ENCODE assay signal across 19 cellular contexts in genomic region chr2:70842401-70842800, GRCh38. TPM values are rescaled to one million over a fixed set of nuclear protein-coding genes. Genes with fewer than 3 reads are reported as not detected.
DNase-seq lines count a peak whose midpoint lies in the region; ATAC-seq, FAIRE-seq and TF ChIP-seq lines count a peak whose summit lies in the region.
"Had no signal": no experiment of that assay in that cellular context is flagged by ENCODE, and none has a peak within 500 bp of the region (broad histone marks: within the 10 kb centered on the region; RNA-seq: fewer than 3 reads in every experiment).

No MANE protein-coding gene starts in this region.

- no peaks in the 10 kb centered on the region for H3K79me2 ChIP-seq in HepG2 (ENCODE audit: insufficient read depth, low read length)
- H3K79me2 ChIP-seq in neural progenitor cell (ENCODE audit: low read depth): no peaks in the 10 kb centered on the region

- TF ChIP-seq RAD21 in HepG2 (CRISPR knock-in tag; IDR thresholded peaks at IDR 0.05): no peak

- TF ChIP-seq EP300 in HepG2 (IDR thresholded peaks at IDR 0.05; ENCODE audit: low read depth in 2 of 2, low read length in 2 of 2) (no peak), HepG2 (CRISPR knock-in tag; IDR thresholded peaks at IDR 0.05; ENCODE audit: borderline replicate concordance) (no peak), esophagus muscularis mucosa (IDR thresholded peaks at IDR 0.05) (no peak)

- H3K27ac Mint-ChIP-seq in neural progenitor cell (no peak overlapping the region), immature natural killer cell (no peak overlapping the region)
- H3K27ac Mint-ChIP-seq: CD4-positive, CD25-positive, alpha-beta regulatory T cell; IgD-negative memory B cell had no signal

- in situ Hi-C loops in HepG2 (cut with HindIII; ENCODE audit: extremely low pct_ligation_motif_present, low pct_unique_long_range_greater_than_20kb): no loop called here

- peaks cover 9% of the 10 kb centered on the region for H3K9me3 Mint-ChIP-seq in neural progenitor cell
- H3K9me3 Mint-ChIP-seq in immature natural killer cell: no peaks in the 10 kb centered on the region

- 31% methylated on average over 7 of the region's 7 CpGs for WGBS in HepG2 (ENCODE audit: low lambda C conversion rate)
- 70% methylated on average over 2 of the region's 7 CpGs for WGBS in right lobe of liver (ENCODE audit: insufficient coverage, low coverage, low lambda C conversion rate, missing lambda C conversion rate)
- 85% methylated on average over 5 of the region's 7 CpGs for WGBS in esophagus muscularis mucosa

- no peak for FAIRE-seq in HepG2 (lab: Jason Lieb, UNC)
- FAIRE-seq: GM12878, GM18507 had no signal

- H3K9ac ChIP-seq in HepG2 (ENCODE audit: insufficient read depth, low read depth, low read length): no peak overlapping the region
- H3K9ac ChIP-seq in neural progenitor cell: no peak overlapping the region
- H3K9ac ChIP-seq: BLaER1 treated with 17β-estradiol and CSF1 and Interleukin-3, amounts not matched to agents 10 nM and 100 nM had no signal

- H3K36me3 ChIP-seq in HepG2 (replicated peaks in 1 of 2; ENCODE audit: control insufficient read depth in 1 of 2, insufficient read depth in 2 of 2, low read length in 2 of 2) (no peaks in the 10 kb centered on the region), right lobe of liver (no peaks in the 10 kb centered on the region), esophagus muscularis mucosa (no peaks in the 10 kb centered on the region), neural progenitor cell (no peaks in the 10 kb centered on the region)
- H3K36me3 ChIP-seq: BLaER1 treated with 17β-estradiol and CSF1 and Interleukin-3, amounts not matched to agents 10 nM and 100 nM had no signal

- no TSS peak for BruUV-seq in HepG2 (replicated peaks; lab: Mats Ljungman, UMichigan)

- H3K4me2 ChIP-seq in HepG2 (ENCODE audit: low read depth, low read length) (peak overlapping the region; percentile 52; the same call in 1 of the 2 replicates), neural progenitor cell (no peak overlapping the region)
- H3K4me2 ChIP-seq: BLaER1 treated with 17β-estradiol and CSF1 and Interleukin-3, amounts not matched to agents 10 nM and 100 nM had no signal

- H3K4me1 ChIP-seq in HepG2 (ENCODE audit: insufficient read depth, low read length) (peaks cover 8% of the 10 kb centered on the region; the same call in 1 of the 2 replicates), right lobe of liver (no peaks in the 10 kb centered on the region), esophagus muscularis mucosa (no peaks in the 10 kb centered on the region), neural progenitor cell (no peaks in the 10 kb centered on the region)

- H3K36me3 Mint-ChIP-seq in neural progenitor cell (no peaks in the 10 kb centered on the region), immature natural killer cell (peaks cover 0 to 4% (median 0%) of the 10 kb centered on the region in 3 donors)
- H3K36me3 Mint-ChIP-seq: CD4-positive, CD25-positive, alpha-beta regulatory T cell had no signal

- ATAC-seq in HepG2: no peak; the same call in 2 of the 3 replicates
- ATAC-seq in right lobe of liver: no peak
- ATAC-seq in GM21619 (IDR thresholded peaks at IDR 0.05; ENCODE audit: unreplicated experiment): no peak
- ATAC-seq in HG03095 (IDR thresholded peaks at IDR 0.05; ENCODE audit: unreplicated experiment): no peak
- ATAC-seq: GM12878 had no signal

- H3K4me3 ChIP-seq in HepG2 (replicated peaks in 1 of 3; ENCODE audit: insufficient read depth in 1 of 3, low read depth in 2 of 3, low read length in 3 of 3) (peak overlapping the region in 1 of 3 experiments; percentile 20; a peak in 1 of 6 replicates), right lobe of liver (no peak overlapping the region), esophagus muscularis mucosa (no peak overlapping the region), neural progenitor cell (no peak overlapping the region)
- H3K4me3 ChIP-seq: BLaER1 treated with 17β-estradiol and CSF1 and Interleukin-3, amounts not matched to agents 10 nM and 100 nM; GM12878 had no signal

- H3K27ac ChIP-seq in HepG2 (ENCODE audit: extremely low read length, insufficient read depth, low read length): no peak overlapping the region
- H3K27ac ChIP-seq in right lobe of liver: no peak overlapping the region
- H3K27ac ChIP-seq in esophagus muscularis mucosa (replicated peaks in 1 of 4): no peak overlapping the region
- H3K27ac ChIP-seq in neural progenitor cell: no peak overlapping the region
- H3K27ac ChIP-seq: BLaER1 treated with 17β-estradiol and CSF1 and Interleukin-3, amounts not matched to agents 10 nM and 100 nM had no signal

- no peaks in the 10 kb centered on the region for H3F3A ChIP-seq in neural progenitor cell (ENCODE audit: low read depth)

- H2AFZ ChIP-seq in HepG2 (ENCODE audit: low read length) (no peak overlapping the region), neural progenitor cell (replicated peaks) (peak overlapping the region; percentile 76)

- H4K20me1 ChIP-seq in HepG2 (ENCODE audit: insufficient read depth, low read length): no peaks in the 10 kb centered on the region
- no peaks in the 10 kb centered on the region for H4K20me1 ChIP-seq in neural progenitor cell (ENCODE audit: low read depth)
- H4K20me1 ChIP-seq: BLaER1 treated with 17β-estradiol and CSF1 and Interleukin-3, amounts not matched to agents 10 nM and 100 nM had no signal

- TF ChIP-seq CTCF in HepG2 (CRISPR knock-in tag; IDR thresholded peaks at IDR 0.05): no peak
- TF ChIP-seq CTCF in right lobe of liver (IDR thresholded peaks at IDR 0.05): no peak
- no peak for TF ChIP-seq CTCF in esophagus muscularis mucosa (IDR thresholded peaks at IDR 0.05)
- TF ChIP-seq CTCF in neural progenitor cell (IDR thresholded peaks at IDR 0.05): no peak

- CTCF ChIA-PET in HepG2 (lab: Yijun Ruan, JAX; ENCODE audit: low intra/inter-chr PET ratio, low total read pairs): no interaction called here

- H3K27me3 Mint-ChIP-seq in neural progenitor cell (ENCODE audit: insufficient read depth, low read depth) (peaks cover 5% of the 10 kb centered on the region), immature natural killer cell (ENCODE audit: low read depth in 3 of 3) (peaks cover 1 to 10% (median 2%) of the 10 kb centered on the region in 3 donors)

- H3K4me1 Mint-ChIP-seq in neural progenitor cell (no peaks in the 10 kb centered on the region), immature natural killer cell (peaks cover 15 to 17% of the 10 kb centered on the region in 2 donors)
- H3K4me1 Mint-ChIP-seq: IgD-negative memory B cell had no signal

- intact Hi-C loops in HepG2 (cut with micrococcal nuclease; ENCODE audit: unreplicated experiment) (no loop called here), right lobe of liver (cut with DNase I) (no loop called here), esophagus muscularis mucosa (cut with DNase I) (no loop called here)

- POLR2A ChIA-PET in HepG2 (lab: Yijun Ruan, JAX): interaction anchor here (0.8 kb wide), 1 partner anchor 549 kb away, joined by 3 read pairs; the partner anchor contains the start of gene SNRPG

- H3K4me3 Mint-ChIP-seq in neural progenitor cell (no peak overlapping the region), immature natural killer cell (no peak overlapping the region)
- H3K4me3 Mint-ChIP-seq: CD4-positive, CD25-positive, alpha-beta regulatory T cell; IgD-negative memory B cell had no signal

- no peak for TF ChIP-seq POLR2A in HepG2 (IDR thresholded peaks at IDR 0.05; ENCODE audit: insufficient read depth in 1 of 2, low read depth in 2 of 2, low read length in 2 of 2)
- no peak for TF ChIP-seq POLR2A in right lobe of liver (IDR thresholded peaks at IDR 0.05)
- no peak for TF ChIP-seq POLR2A in esophagus muscularis mucosa (IDR thresholded peaks at IDR 0.05; ENCODE audit: low read depth)

- H3K27me3 ChIP-seq in HepG2 (ENCODE audit: control insufficient read depth in 1 of 2, insufficient read depth in 2 of 2, low read length in 2 of 2) (peaks cover 0 to 11% of the 10 kb centered on the region in 2 experiments; a peak in 1 of 5 replicates), right lobe of liver (no peaks in the 10 kb centered on the region), esophagus muscularis mucosa (peaks cover 0 to 17% (median 3%) of the 10 kb centered on the region in 4 donors), neural progenitor cell (peaks cover 9% of the 10 kb centered on the region)
- H3K27me3 ChIP-seq: BLaER1 treated with 17β-estradiol and CSF1 and Interleukin-3, amounts not matched to agents 10 nM and 100 nM had no signal

- H3K9me3 ChIP-seq in HepG2 (ENCODE audit: low read length): no peaks in the 10 kb centered on the region
- no peaks in the 10 kb centered on the region for H3K9me3 ChIP-seq in right lobe of liver
- no peaks in the 10 kb centered on the region for H3K9me3 ChIP-seq in esophagus muscularis mucosa
- H3K9me3 ChIP-seq in neural progenitor cell (ENCODE audit: low read depth): no peaks in the 10 kb centered on the region

- DNase-seq in HepG2 (ENCODE audit: low spot score) (no peak), right lobe of liver (no peak), NCI-H69 (lab: John Stamatoyannopoulos, UW) (peak; percentile 0), esophagus muscularis mucosa (ENCODE audit: extremely low spot score) (peak; percentile 26), neural progenitor cell (ENCODE audit: low spot score) (no peak), immature natural killer cell (no peak)
- DNase-seq: ACHN; CD4-positive, CD25-positive, alpha-beta regulatory T cell; H7 had no signal

RNA-seq across cellular contexts. Expression of gene CD207, which starts 6.8 kb away (rescaled TPM):
- total RNA-seq in HepG2 (2016; rRNA removed; fragmentation: Illumina TruSeq; extraction: Trizol): 0.09 and 0.27 TPM in 2 replicates
- not detected in 2 replicates for total RNA-seq in HepG2 (2016; cell fraction: cytosol; rRNA removed; fragmentation: Illumina TruSeq; extraction: Trizol; ENCODE audit: low read depth)
- 0.17 TPM in 1 of 2 replicates, not detected in the other for total RNA-seq in HepG2 (2016; cell fraction: insoluble cytoplasmic fraction; rRNA removed; fragmentation: Illumina TruSeq; extraction: Trizol)
- total RNA-seq in HepG2 (2016; cell fraction: membrane; rRNA removed; fragmentation: Illumina TruSeq; extraction: Trizol): not detected in 2 replicates
- total RNA-seq in HepG2 (2016; cell fraction: nucleus; rRNA removed; fragmentation: Illumina TruSeq; extraction: Trizol): 0.19 TPM in 2 replicates
- polyA plus RNA-seq in HepG2 (2011; rRNA removed): 0.13 and 0.15 TPM in 2 replicates
- polyA plus RNA-seq in HepG2 (2011; cell fraction: cytosol; rRNA removed): 0.07 and 0.12 TPM in 2 replicates
- polyA plus RNA-seq in HepG2 (2011; cell fraction: nucleus; rRNA removed): 0.21 TPM in 2 replicates
- polyA plus RNA-seq in HepG2 (2012): 0.16 and 0.19 TPM in 2 replicates
- not detected in 2 replicates for polyA plus RNA-seq in HepG2 (2016; cell fraction: cytosol; fragmentation: Illumina TruSeq; extraction: Trizol; ENCODE audit: low read depth)
- polyA plus RNA-seq in HepG2 (2016; cell fraction: insoluble cytoplasmic fraction; fragmentation: Illumina TruSeq; extraction: Trizol; ENCODE audit: low read depth): 0.12 and 0.16 TPM in 2 replicates
- polyA plus RNA-seq in HepG2 (2016; cell fraction: membrane; fragmentation: Illumina TruSeq; extraction: Trizol; ENCODE audit: low read depth): 0.16 TPM in 1 of 2 replicates, not detected in the other
- polyA plus RNA-seq in HepG2 (2016; cell fraction: nucleus; fragmentation: Illumina TruSeq; extraction: Trizol; ENCODE audit: insufficient read depth, low read depth): 0.33 and 0.40 TPM in 2 replicates
- 0.10 TPM in 1 of 2 replicates, not detected in the other for polyA minus RNA-seq in HepG2 (2011; rRNA and poly(A)+ RNA removed; ENCODE audit: low replicate concordance)
- not detected in 2 replicates for polyA minus RNA-seq in HepG2 (2011; cell fraction: cytosol; rRNA and poly(A)+ RNA removed)
- polyA minus RNA-seq in HepG2 (2011; cell fraction: nucleus; rRNA and poly(A)+ RNA removed): 0.25 and 0.39 TPM in 2 replicates
- total RNA-seq in right lobe of liver: under 1 TPM in 1 of 6 experiments, not detected in 5; 0.16 TPM
- total RNA-seq in esophagus muscularis mucosa: 1 to 10 TPM in 2 of 4 donors, under 1 TPM in 2; 0.26 to 1.7 (median 0.68) TPM
- not detected in 2 replicates for total RNA-seq in neural progenitor cell (ENCODE audit: low replicate concordance)
- polyA plus RNA-seq in immature natural killer cell: under 1 TPM in 2 of 3 donors, not detected in 1; 0.20 TPM
- total RNA-seq: A172; CD4-positive, CD25-positive, alpha-beta regulatory T cell; Daoy; GM12878; H7; HT-29 had no signal
- polyA plus RNA-seq: CD4-positive, CD25-positive, alpha-beta regulatory T cell; GM12878; IgD-negative memory B cell had no signal

RNA-seq across cellular contexts. Expression of gene CLEC4F, which starts 22.0 kb away (rescaled TPM):
- total RNA-seq in HepG2 (2016; rRNA removed; fragmentation: Illumina TruSeq; extraction: Trizol) (0.13 TPM in 2 replicates), right lobe of liver (not detected), esophagus muscularis mucosa (under 1 TPM in 3 of 4 donors, not detected in 1; 0.13 to 0.63 (median 0.42) TPM), neural progenitor cell (ENCODE audit: low replicate concordance) (not detected in 2 replicates)
- total RNA-seq in HepG2 (2016; cell fraction: cytosol; rRNA removed; fragmentation: Illumina TruSeq; extraction: Trizol; ENCODE audit: low read depth): not detected in 2 replicates
- total RNA-seq in HepG2 (2016; cell fraction: insoluble cytoplasmic fraction; rRNA removed; fragmentation: Illumina TruSeq; extraction: Trizol): 0.07 and 0.09 TPM in 2 replicates
- not detected in 2 replicates for total RNA-seq in HepG2 (2016; cell fraction: membrane; rRNA removed; fragmentation: Illumina TruSeq; extraction: Trizol)
- total RNA-seq in HepG2 (2016; cell fraction: nucleus; rRNA removed; fragmentation: Illumina TruSeq; extraction: Trizol): 0.13 and 0.50 TPM in 2 replicates
- polyA plus RNA-seq in HepG2 (2011; rRNA removed) (0.12 and 0.14 TPM in 2 replicates), immature natural killer cell (not detected)
- 0.10 and 0.11 TPM in 2 replicates for polyA plus RNA-seq in HepG2 (2011; cell fraction: cytosol; rRNA removed)
- 0.71 and 0.73 TPM in 2 replicates for polyA plus RNA-seq in HepG2 (2011; cell fraction: nucleus; rRNA removed)
- 0.27 and 0.30 TPM in 2 replicates for polyA plus RNA-seq in HepG2 (2012)
- not detected in 2 replicates for polyA plus RNA-seq in HepG2 (2016; cell fraction: cytosol; fragmentation: Illumina TruSeq; extraction: Trizol; ENCODE audit: low read depth)
- not detected in 2 replicates for polyA plus RNA-seq in HepG2 (2016; cell fraction: insoluble cytoplasmic fraction; fragmentation: Illumina TruSeq; extraction: Trizol; ENCODE audit: low read depth)
- not detected in 2 replicates for polyA plus RNA-seq in HepG2 (2016; cell fraction: membrane; fragmentation: Illumina TruSeq; extraction: Trizol; ENCODE audit: low read depth)
- polyA plus RNA-seq in HepG2 (2016; cell fraction: nucleus; fragmentation: Illumina TruSeq; extraction: Trizol; ENCODE audit: insufficient read depth, low read depth): 0.17 and 0.49 TPM in 2 replicates
- polyA minus RNA-seq in HepG2 (2011; rRNA and poly(A)+ RNA removed; ENCODE audit: low replicate concordance): not detected in 2 replicates
- 0.26 TPM in 1 of 2 replicates, not detected in the other for polyA minus RNA-seq in HepG2 (2011; cell fraction: cytosol; rRNA and poly(A)+ RNA removed)
- 0.26 and 0.75 TPM in 2 replicates for polyA minus RNA-seq in HepG2 (2011; cell fraction: nucleus; rRNA and poly(A)+ RNA removed)
- total RNA-seq: A172; CD4-positive, CD25-positive, alpha-beta regulatory T cell; Daoy; GM12878; H7; HT-29 had no signal
- polyA plus RNA-seq: CD4-positive, CD25-positive, alpha-beta regulatory T cell; IgD-negative memory B cell had no signal

RNA-seq across cellular contexts. Expression of gene FIGLA, which starts 52.0 kb away (rescaled TPM):
- total RNA-seq in HepG2 (2016; rRNA removed; fragmentation: Illumina TruSeq; extraction: Trizol) (not detected in 2 replicates), right lobe of liver (not detected), esophagus muscularis mucosa (not detected), neural progenitor cell (ENCODE audit: low replicate concordance) (not detected in 2 replicates)
- total RNA-seq in HepG2 (2016; cell fraction: cytosol; rRNA removed; fragmentation: Illumina TruSeq; extraction: Trizol; ENCODE audit: low read depth): not detected in 2 replicates
- total RNA-seq in HepG2 (2016; cell fraction: insoluble cytoplasmic fraction; rRNA removed; fragmentation: Illumina TruSeq; extraction: Trizol): not detected in 2 replicates
- not detected in 2 replicates for total RNA-seq in HepG2 (2016; cell fraction: membrane; rRNA removed; fragmentation: Illumina TruSeq; extraction: Trizol)
- not detected in 2 replicates for total RNA-seq in HepG2 (2016; cell fraction: nucleus; rRNA removed; fragmentation: Illumina TruSeq; extraction: Trizol)
- polyA plus RNA-seq in HepG2 (2011; rRNA removed) (not detected in 2 replicates), immature natural killer cell (under 1 TPM in 1 of 3 donors, not detected in 2; 0.53 TPM)
- polyA plus RNA-seq in HepG2 (2011; cell fraction: cytosol; rRNA removed): not detected in 2 replicates
- not detected in 2 replicates for polyA plus RNA-seq in HepG2 (2011; cell fraction: nucleus; rRNA removed)
- polyA plus RNA-seq in HepG2 (2012): not detected in 2 replicates
- not detected in 2 replicates for polyA plus RNA-seq in HepG2 (2016; cell fraction: cytosol; fragmentation: Illumina TruSeq; extraction: Trizol; ENCODE audit: low read depth)
- not detected in 2 replicates for polyA plus RNA-seq in HepG2 (2016; cell fraction: insoluble cytoplasmic fraction; fragmentation: Illumina TruSeq; extraction: Trizol; ENCODE audit: low read depth)
- not detected in 2 replicates for polyA plus RNA-seq in HepG2 (2016; cell fraction: membrane; fragmentation: Illumina TruSeq; extraction: Trizol; ENCODE audit: low read depth)
- polyA plus RNA-seq in HepG2 (2016; cell fraction: nucleus; fragmentation: Illumina TruSeq; extraction: Trizol; ENCODE audit: insufficient read depth, low read depth): not detected in 2 replicates
- polyA minus RNA-seq in HepG2 (2011; rRNA and poly(A)+ RNA removed; ENCODE audit: low replicate concordance): not detected in 2 replicates
- polyA minus RNA-seq in HepG2 (2011; cell fraction: cytosol; rRNA and poly(A)+ RNA removed): not detected in 2 replicates
- not detected in 2 replicates for polyA minus RNA-seq in HepG2 (2011; cell fraction: nucleus; rRNA and poly(A)+ RNA removed)
- total RNA-seq: A172; CD4-positive, CD25-positive, alpha-beta regulatory T cell; Daoy; G401; GM12878; H7; HT-29 had no signal
- polyA plus RNA-seq: CD4-positive, CD25-positive, alpha-beta regulatory T cell; GM12878; IgD-negative memory B cell had no signal

RNA-seq across cellular contexts. Expression of gene VAX2, which starts 58.0 kb away (rescaled TPM):
- total RNA-seq in HepG2 (2016; rRNA removed; fragmentation: Illumina TruSeq; extraction: Trizol): 3.9 and 4.1 TPM in 2 replicates
- 3.0 and 3.9 TPM in 2 replicates for total RNA-seq in HepG2 (2016; cell fraction: cytosol; rRNA removed; fragmentation: Illumina TruSeq; extraction: Trizol; ENCODE audit: low read depth)
- 3.6 and 4.7 TPM in 2 replicates for total RNA-seq in HepG2 (2016; cell fraction: insoluble cytoplasmic fraction; rRNA removed; fragmentation: Illumina TruSeq; extraction: Trizol)
- 3.2 and 4.6 TPM in 2 replicates for total RNA-seq in HepG2 (2016; cell fraction: membrane; rRNA removed; fragmentation: Illumina TruSeq; extraction: Trizol)
- total RNA-seq in HepG2 (2016; cell fraction: nucleus; rRNA removed; fragmentation: Illumina TruSeq; extraction: Trizol): 2.9 and 3.6 TPM in 2 replicates
- 2.1 and 3.0 TPM in 2 replicates for polyA plus RNA-seq in HepG2 (2011; rRNA removed)
- polyA plus RNA-seq in HepG2 (2011; cell fraction: cytosol; rRNA removed): 0.96 and 1.5 TPM in 2 replicates
- 12.7 and 15.3 TPM in 2 replicates for polyA plus RNA-seq in HepG2 (2011; cell fraction: nucleus; rRNA removed)
- 1.0 and 1.3 TPM in 2 replicates for polyA plus RNA-seq in HepG2 (2012)
- 4.8 and 4.9 TPM in 2 replicates for polyA plus RNA-seq in HepG2 (2016; cell fraction: cytosol; fragmentation: Illumina TruSeq; extraction: Trizol; ENCODE audit: low read depth)
- 4.6 and 5.5 TPM in 2 replicates for polyA plus RNA-seq in HepG2 (2016; cell fraction: insoluble cytoplasmic fraction; fragmentation: Illumina TruSeq; extraction: Trizol; ENCODE audit: low read depth)
- 4.6 and 5.0 TPM in 2 replicates for polyA plus RNA-seq in HepG2 (2016; cell fraction: membrane; fragmentation: Illumina TruSeq; extraction: Trizol; ENCODE audit: low read depth)
- 6.7 and 8.7 TPM in 2 replicates for polyA plus RNA-seq in HepG2 (2016; cell fraction: nucleus; fragmentation: Illumina TruSeq; extraction: Trizol; ENCODE audit: insufficient read depth, low read depth)
- 1.1 TPM in 1 of 2 replicates, not detected in the other for polyA minus RNA-seq in HepG2 (2011; rRNA and poly(A)+ RNA removed; ENCODE audit: low replicate concordance)
- polyA minus RNA-seq in HepG2 (2011; cell fraction: cytosol; rRNA and poly(A)+ RNA removed): 0.59 and 1.1 TPM in 2 replicates
- 3.0 and 3.3 TPM in 2 replicates for polyA minus RNA-seq in HepG2 (2011; cell fraction: nucleus; rRNA and poly(A)+ RNA removed)
- not detected for total RNA-seq in right lobe of liver
- total RNA-seq in esophagus muscularis mucosa: 1 to 10 TPM in 3 of 4 donors, under 1 TPM in 1; 0.33 to 2.5 (median 1.5) TPM
- total RNA-seq in neural progenitor cell (ENCODE audit: low replicate concordance): 0.62 and 2.1 TPM in 2 replicates
- polyA plus RNA-seq in immature natural killer cell: not detected
- total RNA-seq: CD4-positive, CD25-positive, alpha-beta regulatory T cell; GM12878; H7 had no signal
- polyA plus RNA-seq: CD4-positive, CD25-positive, alpha-beta regulatory T cell; GM12878; IgD-negative memory B cell had no signal

Comparison
In these comparisons a context has a peak if more than half of its experiments do, and no peak if none do; other contexts are left out.
1. DNase-seq: peak in NCI-H69 (single experiment) and esophagus muscularis mucosa (single experiment); none in HepG2 (single experiment), right lobe of liver (0 of 3), neural progenitor cell (single experiment) and immature natural killer cell (0 of 3).